Comparison of ENCODE assay signal across 10 cellular contexts in the genomic region with DNA sequence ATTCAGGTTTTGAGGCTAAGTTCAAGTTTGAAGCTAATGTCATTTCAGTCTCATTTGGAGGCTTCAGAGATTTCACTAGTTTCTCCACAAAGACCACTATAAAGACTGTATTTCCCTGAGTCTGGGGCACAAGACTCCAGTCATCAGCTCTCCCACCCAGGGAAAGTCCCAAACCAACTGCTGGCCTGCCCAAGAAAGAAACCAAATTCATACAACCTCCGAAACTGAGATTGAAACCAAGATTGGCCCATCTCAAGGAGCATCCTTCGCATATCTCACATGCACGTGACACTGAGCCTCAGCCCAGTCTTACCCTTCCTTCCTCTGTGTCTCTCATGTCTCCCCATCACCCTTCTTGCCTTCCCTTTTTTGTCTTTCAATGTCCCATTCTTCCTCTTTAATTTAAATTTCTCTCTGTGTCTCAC. TPM values are rescaled to one million over a fixed set of nuclear protein-coding genes. Genes with fewer than 3 reads are reported as not detected.
DNase-seq lines count a peak whose midpoint lies in the region; ATAC-seq and TF ChIP-seq lines count a peak whose summit lies in the region.
"Had no signal": no experiment of that assay in that cellular context is flagged by ENCODE, and none has a peak within 500 bp of the region (broad histone marks: within the 10 kb centered on the region; RNA-seq: fewer than 3 reads in every experiment).

No MANE protein-coding gene starts in this region.

- H3K9me2 ChIP-seq in DOHH2 (replicated peaks; ENCODE audit: control insufficient read depth, low read length) = no peaks in the 10 kb centered on the region

- peaks cover 60% of the 10 kb centered on the region for H3K4me1 ChIP-seq in DOHH2 (ENCODE audit: control insufficient read depth, low read length)

- no peaks in the 10 kb centered on the region for H4K20me1 ChIP-seq in DOHH2 (ENCODE audit: control insufficient read depth, insufficient read depth, low read depth, low read length)

- TF ChIP-seq CTCF in DOHH2 (IDR thresholded peaks at IDR 0.05; ENCODE audit: low read depth, low read length, poor library complexity, severe bottlenecking) = no peak

- peak; percentile 72 to 78 for DNase-seq in activated T-cell treated with anti-CD3 and anti-CD28 coated beads, Interleukin-2, amount 50 U/mL, for 48 hours
- DNase-seq in stimulated activated naive B cell treated with anti-CD40 and anti-IgM and Interleukin-4, amounts not matched to agents 10 μg/mL and 1 μg/mL and 100 μg/mL, for 72 hours = peak; percentile 73
- no peak for DNase-seq in HT-29 (ENCODE audit: low spot score)
- DNase-seq in NCI-H146 (lab: John Stamatoyannopoulos, UW) = no peak
- no peak for DNase-seq in NCI-H774 (lab: John Stamatoyannopoulos, UW)

- ATAC-seq in GM19468 (IDR thresholded peaks at IDR 0.05; ENCODE audit: extremely low read depth, unreplicated experiment) = peak; percentile 67
- peak; percentile 55 for ATAC-seq in HG03521 (IDR thresholded peaks at IDR 0.05; ENCODE audit: unreplicated experiment)
- ATAC-seq in stimulated activated naive B cell treated with anti-CD40 and anti-IgM and Interleukin-4, amounts not matched to agents 10 μg/mL and 1 μg/mL and 100 μg/mL, for 72 hours (replicated peaks) = peak; percentile 75 to 84

- H3K27ac Mint-ChIP-seq in stimulated activated naive B cell treated with anti-CD40 and anti-IgM and Interleukin-4, amounts not matched to agents 10 μg/mL and 1 μg/mL and 100 μg/mL, for 72 hours = peak overlapping the region; percentile 57

- peaks cover 14% of the 10 kb centered on the region for H3F3A ChIP-seq in DOHH2 (ENCODE audit: control insufficient read depth, insufficient read depth)

- H3K4me3 ChIP-seq in DOHH2 (ENCODE audit: low read length) = no peak overlapping the region

- H3K4me3 Mint-ChIP-seq in stimulated activated naive B cell treated with anti-CD40 and anti-IgM and Interleukin-4, amounts not matched to agents 10 μg/mL and 1 μg/mL and 100 μg/mL, for 72 hours = peak overlapping the region; percentile 58 to 73
- H3K4me3 Mint-ChIP-seq: nephron had no signal

- H3K4me1 Mint-ChIP-seq in stimulated activated naive B cell treated with anti-CD40 and anti-IgM and Interleukin-4, amounts not matched to agents 10 μg/mL and 1 μg/mL and 100 μg/mL, for 72 hours = peaks cover 61 to 83% of the 10 kb centered on the region in 2 donors
- H3K4me1 Mint-ChIP-seq: nephron had no signal

- H3K36me3 ChIP-seq in DOHH2 (ENCODE audit: control insufficient read depth, low read length) = no peaks in the 10 kb centered on the region

- H3K9me3 Mint-ChIP-seq in stimulated activated naive B cell treated with anti-CD40 and anti-IgM and Interleukin-4, amounts not matched to agents 10 μg/mL and 1 μg/mL and 100 μg/mL, for 72 hours = no peaks in the 10 kb centered on the region
- H3K9me3 Mint-ChIP-seq: nephron had no signal

- no peaks in the 10 kb centered on the region for H3K27me3 Mint-ChIP-seq in stimulated activated naive B cell treated with anti-CD40 and anti-IgM and Interleukin-4, amounts not matched to agents 10 μg/mL and 1 μg/mL and 100 μg/mL, for 72 hours

- peaks cover 55% of the 10 kb centered on the region for H3K27me3 ChIP-seq in DOHH2 (ENCODE audit: control insufficient read depth, low read length)

- peak overlapping the region; percentile 6 for H3K4me2 ChIP-seq in DOHH2 (ENCODE audit: low read length)

- H3K9me3 ChIP-seq in DOHH2 (ENCODE audit: control insufficient read depth, insufficient read depth, low read length) = no peaks in the 10 kb centered on the region

- peaks cover 14 to 36% of the 10 kb centered on the region in 2 donors for H3K36me3 Mint-ChIP-seq in stimulated activated naive B cell treated with anti-CD40 and anti-IgM and Interleukin-4, amounts not matched to agents 10 μg/mL and 1 μg/mL and 100 μg/mL, for 72 hours

- no peak overlapping the region for H3K27ac ChIP-seq in DOHH2 (ENCODE audit: low read depth, low read length)

- H3K79me2 ChIP-seq in DOHH2 (ENCODE audit: control insufficient read depth, low read length) = no peaks in the 10 kb centered on the region

RNA-seq across cellular contexts. Expression of a gene that starts 3.5 kb away (rescaled TPM):
- not detected in 2 replicates for total RNA-seq in HT-29 (2014; rRNA removed; shearing (Covaris generic))
- total RNA-seq: astrocyte had no signal

RNA-seq across cellular contexts. Expression of a gene that starts 6.8 kb away (rescaled TPM):
- 0.08 TPM in 1 of 2 replicates, not detected in the other for total RNA-seq in HT-29 (2014; rRNA removed; shearing (Covaris generic))

RNA-seq across cellular contexts. Expression of a gene that starts 13.7 kb away (rescaled TPM):
- 0.13 TPM in 1 of 2 replicates, not detected in the other for total RNA-seq in HT-29 (2014; rRNA removed; shearing (Covaris generic))

RNA-seq across cellular contexts. Expression of a gene that starts 17.5 kb away (rescaled TPM):
- total RNA-seq in HT-29 (2014; rRNA removed; shearing (Covaris generic)) = not detected in 2 replicates
- total RNA-seq: astrocyte had no signal

RNA-seq across cellular contexts. Expression of a gene that starts 21.1 kb away (rescaled TPM):
- total RNA-seq in HT-29 (2014; rRNA removed; shearing (Covaris generic)) = 26.4 and 29.2 TPM in 2 replicates

Comparison
In these comparisons a context has a peak if more than half of its experiments do, and no peak if none do; other contexts are left out.
1. DNase-seq: peak in activated T-cell treated with anti-CD3 and anti-CD28 coated beads, Interleukin-2, amount 50 U/mL, for 48 hours (2 of 2) and stimulated activated naive B cell treated with anti-CD40 and anti-IgM and Interleukin-4, amounts not matched to agents 10 μg/mL and 1 μg/mL and 100 μg/mL, for 72 hours (single experiment); none in HT-29 (single experiment), NCI-H146 (single experiment) and NCI-H774 (single experiment).
2. Peak in every context shown above with its lines, with median percentiles within 50 percentile points of each other: ATAC-seq.